In the genomic region with DNA sequence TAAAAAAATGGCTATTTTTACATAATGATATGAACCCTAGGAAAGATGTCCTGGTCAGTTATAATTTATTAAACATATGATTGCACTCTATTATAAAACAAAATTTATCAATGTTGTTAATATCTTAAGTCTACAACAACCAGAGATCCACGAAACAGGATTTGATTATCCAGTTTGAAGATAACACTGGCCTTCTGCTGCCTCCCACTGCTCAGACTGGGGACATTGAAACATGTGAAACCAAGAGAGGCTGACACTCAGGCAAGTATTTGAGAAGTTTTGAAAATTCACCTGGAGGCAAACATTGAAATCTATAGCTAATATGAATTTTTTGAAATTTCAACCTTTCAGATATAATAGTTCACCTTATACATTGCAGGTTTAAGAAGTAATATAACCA, we compare ENCODE assay signal across 14 cellular contexts.
DNase-seq lines count a peak whose midpoint lies in the region; ATAC-seq, FAIRE-seq and TF ChIP-seq lines count a peak whose summit lies in the region.
"Had no signal": no experiment of that assay in that cellular context is flagged by ENCODE, and none has a peak within 500 bp of the region (broad histone marks: within the 10 kb centered on the region; RNA-seq: fewer than 3 reads in every experiment).

No MANE protein-coding gene starts in this region.

- no peak overlapping the region for H3K27ac ChIP-seq in brain microvascular endothelial cell
- H3K27ac ChIP-seq in prostate gland, result no peak overlapping the region
- no peak overlapping the region for H3K27ac ChIP-seq in kidney (ENCODE audit: low read depth in 2 of 2, low read length in 2 of 2)

- H3K9ac ChIP-seq in kidney (ENCODE audit: low read length in 2 of 2), result no peak overlapping the region

- H3K4me1 ChIP-seq in prostate gland (replicated peaks) (no peaks in the 10 kb centered on the region), kidney (ENCODE audit: control insufficient read depth in 1 of 2, insufficient read depth in 1 of 2, low read depth in 1 of 2, low read length in 2 of 2) (no peaks in the 10 kb centered on the region)

- no peak for TF ChIP-seq POLR2A in prostate gland (IDR thresholded peaks at IDR 0.05)

- WGBS in prostate gland, result 13% methylated on average over 1 of the region's 1 CpG

- POLR2A ChIA-PET in HEK293T (lab: Yijun Ruan, JAX), result no interaction called here

- in situ Hi-C loops in brain microvascular endothelial cell (cut with HindIII; ENCODE audit: low pct_ligation_motif_present, low sequenced_read_pairs), result no loop called here

- FAIRE-seq in kidney (lab: Jason Lieb, UNC), result no peak

- H3K9me3 ChIP-seq in prostate gland (no peaks in the 10 kb centered on the region), kidney (ENCODE audit: control insufficient read depth in 1 of 2, low read length in 2 of 2) (no peaks in the 10 kb centered on the region)

- H3K36me3 ChIP-seq in brain microvascular endothelial cell (replicated peaks), result no peaks in the 10 kb centered on the region
- H3K36me3 ChIP-seq in prostate gland, result no peaks in the 10 kb centered on the region
- H3K36me3 ChIP-seq in kidney (ENCODE audit: control insufficient read depth in 1 of 2, insufficient read depth in 2 of 2, low read length in 2 of 2), result no peaks in the 10 kb centered on the region

- ATAC-seq in HG03039 (IDR thresholded peaks at IDR 0.05; ENCODE audit: unreplicated experiment), result no peak
- ATAC-seq: activated CD4-positive, alpha-beta T cell treated with anti-CD3 and anti-CD28 coated beads for 36 hours; stimulated activated naive CD8-positive, alpha-beta T cell treated with anti-CD3 and anti-CD28 coated beads, Interleukin-15, amount 100 ng/mL, for 72 hours; T-cell had no signal

- DNase-seq in AG08396 (ENCODE audit: low spot score) (peak; percentile 7), HEK293T (ENCODE audit: extremely low spot score) (peak; percentile 15), brain microvascular endothelial cell (no peak), left kidney (ENCODE audit: low read depth, low spot score) (peak; percentile 28), prostate gland (ENCODE audit: low spot score) (no peak), kidney (no peak), SW 1271 (lab: John Stamatoyannopoulos, UW) (no peak)
- DNase-seq: activated CD4-positive, alpha-beta T cell treated with anti-CD3 and anti-CD28 coated beads for 36 hours; aorta; NCI-H2081 treated with DMSO at 0.1 percent for 48 hours; right cardiac atrium; stimulated activated naive CD8-positive, alpha-beta T cell treated with anti-CD3 and anti-CD28 coated beads, Interleukin-15, amount 100 ng/mL, for 72 hours; T-cell had no signal

- H3K4me3 ChIP-seq in brain microvascular endothelial cell (ENCODE audit: low read depth, low read length) (no peak overlapping the region), prostate gland (no peak overlapping the region), kidney (ENCODE audit: low read length in 2 of 2) (no peak overlapping the region)

- H3K27me3 ChIP-seq in brain microvascular endothelial cell (replicated peaks) (no peaks in the 10 kb centered on the region), prostate gland (replicated peaks; ENCODE audit: insufficient read depth) (no peaks in the 10 kb centered on the region)

- intact Hi-C loops in prostate gland (cut with DNase I) (loop anchor here (5.0 to 10.0 kb wide), 5 partner anchors 135 to 1125 kb away; a partner anchor contains a TSS), kidney (cut with DNase I) (no loop called here)

- TF ChIP-seq CTCF in brain microvascular endothelial cell (IDR thresholded peaks at IDR 0.05; ENCODE audit: low read depth, low read length, missing control alignments), result peak; percentile 49
- TF ChIP-seq CTCF in prostate gland (IDR thresholded peaks at IDR 0.05), result peak in 1 of 4 experiments; percentile 21
- no peak for TF ChIP-seq CTCF in kidney (IDR thresholded peaks at IDR 0.05; ENCODE audit: borderline replicate concordance, extremely low read depth, insufficient read depth)

- CTCF ChIA-PET in HEK293T (lab: Yijun Ruan, JAX), result no interaction called here

TF ChIP-seq in HEK293T, 16 proteins besides CTCF, POLR2A, EP300 and RAD21:
- no peak for TF ChIP-seq TARDBP (IDR thresholded peaks at IDR 0.05)
- no peak for TF ChIP-seq SUZ12 (IDR thresholded peaks at IDR 0.05)
- TF ChIP-seq L3MBTL2 (conservative IDR thresholded peaks at IDR 0.05), result no peak
- TF ChIP-seq ZNF384 (IDR thresholded peaks at IDR 0.05), result no peak
- no peak for TF ChIP-seq LEF1 (IDR thresholded peaks at IDR 0.05; ENCODE audit: borderline replicate concordance)
- TF ChIP-seq ELF4 (IDR thresholded peaks at IDR 0.05), result no peak
- TF ChIP-seq ARNT (IDR thresholded peaks at IDR 0.05), result no peak
- TF ChIP-seq SP1 (IDR thresholded peaks at IDR 0.05), result no peak
- TF ChIP-seq CTBP1 (IDR thresholded peaks at IDR 0.05; ENCODE audit: borderline replicate concordance), result no peak
- no peak for TF ChIP-seq FOXM1 (IDR thresholded peaks at IDR 0.05; ENCODE audit: borderline replicate concordance)
- TF ChIP-seq FOXK2 (IDR thresholded peaks at IDR 0.05), result no peak
- no peak for TF ChIP-seq NFRKB (IDR thresholded peaks at IDR 0.05)
- TF ChIP-seq HDGF (IDR thresholded peaks at IDR 0.05; ENCODE audit: borderline replicate concordance), result no peak
- TF ChIP-seq, protein P1, sequence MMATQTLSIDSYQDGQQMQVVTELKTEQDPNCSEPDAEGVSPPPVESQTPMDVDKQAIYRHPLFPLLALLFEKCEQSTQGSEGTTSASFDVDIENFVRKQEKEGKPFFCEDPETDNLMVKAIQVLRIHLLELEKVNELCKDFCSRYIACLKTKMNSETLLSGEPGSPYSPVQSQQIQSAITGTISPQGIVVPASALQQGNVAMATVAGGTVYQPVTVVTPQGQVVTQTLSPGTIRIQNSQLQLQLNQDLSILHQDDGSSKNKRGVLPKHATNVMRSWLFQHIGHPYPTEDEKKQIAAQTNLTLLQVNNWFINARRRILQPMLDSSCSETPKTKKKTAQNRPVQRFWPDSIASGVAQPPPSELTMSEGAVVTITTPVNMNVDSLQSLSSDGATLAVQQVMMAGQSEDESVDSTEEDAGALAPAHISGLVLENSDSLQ (IDR thresholded peaks at IDR 0.05), result no peak
- no peak for TF ChIP-seq BHLHE40 (IDR thresholded peaks at IDR 0.05; ENCODE audit: borderline replicate concordance)
- TF ChIP-seq FOXA1 (IDR thresholded peaks at IDR 0.05), result no peak
TF ChIP-seq in HEK293T: peak in this region for 0.

Comparison
In these comparisons a context has a peak if more than half of its experiments do, and no peak if none do; other contexts are left out.
1. DNase-seq: peak in AG08396 (single experiment), HEK293T (single experiment) and left kidney (single experiment); none in brain microvascular endothelial cell (single experiment), prostate gland (single experiment), kidney (single experiment) and SW 1271 (0 of 2).